9 cellular contexts compared by ENCODE assay signal in the genomic region with DNA sequence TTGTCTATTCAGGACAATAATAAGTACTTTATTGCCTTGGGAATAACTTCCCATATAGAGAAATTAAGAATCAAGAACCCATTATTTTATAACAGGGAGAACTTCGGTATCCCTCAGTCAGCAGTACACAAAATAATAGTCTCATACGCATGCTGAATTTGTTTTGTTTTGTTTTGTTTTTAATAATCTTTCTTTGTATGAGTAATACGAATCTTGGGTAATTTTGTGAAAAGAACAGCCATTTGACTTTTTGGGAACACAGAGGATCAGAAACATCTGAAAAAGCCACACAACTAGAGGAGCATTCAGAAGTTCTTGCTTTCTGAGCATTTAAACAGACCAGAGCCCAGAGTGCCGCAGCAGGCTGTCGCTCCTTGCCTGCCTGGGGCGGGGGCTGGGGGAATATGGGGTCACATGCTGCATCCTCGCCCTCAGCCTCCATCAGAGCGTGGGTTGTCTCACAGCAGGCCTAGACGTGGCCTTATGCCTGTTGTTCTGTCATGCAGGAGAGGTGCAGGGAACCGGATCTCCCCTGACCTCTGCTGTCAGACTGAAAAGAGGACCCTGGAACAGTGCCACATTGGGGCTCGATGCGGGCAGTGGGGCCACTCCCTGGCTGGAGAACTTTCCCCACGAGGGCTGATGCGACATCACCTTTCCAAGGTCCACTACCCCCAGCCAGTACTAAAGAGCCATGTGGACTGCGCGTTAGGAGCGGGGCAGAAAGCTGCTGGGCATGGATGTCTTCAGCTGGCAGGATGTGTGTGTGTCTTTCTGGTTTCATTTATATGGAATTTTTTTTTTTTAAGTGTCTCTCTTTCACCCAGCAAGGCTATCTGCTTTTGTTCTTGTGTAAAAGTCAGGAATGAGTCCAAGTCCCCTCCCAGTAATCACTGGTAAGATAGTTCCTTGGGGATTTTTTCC.
DNase-seq lines count a peak whose midpoint lies in the region; ATAC-seq and TF ChIP-seq lines count a peak whose summit lies in the region.
"Had no signal": no experiment of that assay in that cellular context is flagged by ENCODE, and none has a peak within 500 bp of the region (broad histone marks: within the 10 kb centered on the region; RNA-seq: fewer than 3 reads in every experiment).

No MANE protein-coding gene starts in this region.

- ATAC-seq in HG02759 (IDR thresholded peaks at IDR 0.05; ENCODE audit: unreplicated experiment) (peak; percentile 76), WTC11 (peak; percentile 18), lung (ENCODE audit: insufficient read depth, low FRiP score) (no peak)

- H3K27me3 Mint-ChIP-seq in WTC11 (ENCODE audit: low read depth) = no peaks in the 10 kb centered on the region
- H3K27me3 Mint-ChIP-seq: activated naive CD8-positive, alpha-beta T cell treated with anti-CD3 and anti-CD28 coated beads, Interleukin-2, amount 10 ng/mL, durations not matched to agents 7 days and 5 days had no signal

- H3K4me3 ChIP-seq in lung = no peak overlapping the region

- H3K27me3 ChIP-seq in lung (ENCODE audit: control insufficient read depth, insufficient read depth) = no peaks in the 10 kb centered on the region

- no peak for TF ChIP-seq CTCF in WTC11 (IDR thresholded peaks at IDR 0.05)
- TF ChIP-seq CTCF in lung (IDR thresholded peaks at IDR 0.05; ENCODE audit: control extremely low read depth, extremely low read depth) = no peak

- peak; percentile 43 for DNase-seq in ELR (ENCODE audit: low read depth)
- no peak for DNase-seq in WTC11 (ENCODE audit: low spot score)
- DNase-seq in lung (ENCODE audit: low spot score) = no peak
- DNase-seq in C1 segment of cervical spinal cord (lab: John Stamatoyannopoulos, UW) = no peak
- no peak for DNase-seq in RPMI8226
- DNase-seq in stimulated activated CD4-positive, alpha-beta T cell treated with anti-CD3 and anti-CD28 coated beads, Interleukin-15, amount 100 ng/mL, for 24 hours = no peak
- DNase-seq in OCI-M2 (lab: John Stamatoyannopoulos, UW; ENCODE audit: unreplicated experiment) = no peak
- DNase-seq: activated naive CD8-positive, alpha-beta T cell treated with anti-CD3 and anti-CD28 coated beads, Interleukin-2, amount 10 ng/mL, durations not matched to agents 7 days and 5 days had no signal

- H3K9me3 ChIP-seq in lung (ENCODE audit: control insufficient read depth in 2 of 2, insufficient read depth in 1 of 2, low read length in 1 of 2) = no peaks in the 10 kb centered on the region

- peaks cover 50% of the 10 kb centered on the region for H3K4me1 Mint-ChIP-seq in WTC11

- POLR2A ChIA-PET in WTC11 (lab: Charles Lee) = no interaction called here

- H3K4me3 Mint-ChIP-seq in WTC11 = no peak overlapping the region
- H3K4me3 Mint-ChIP-seq: activated naive CD8-positive, alpha-beta T cell treated with anti-CD3 and anti-CD28 coated beads, Interleukin-2, amount 10 ng/mL, durations not matched to agents 7 days and 5 days had no signal

- H3K36me3 ChIP-seq in lung (ENCODE audit: control insufficient read depth in 2 of 2, insufficient read depth in 2 of 2, low read length in 2 of 2) = peaks cover 4 to 11% of the 10 kb centered on the region in 2 donors

- CTCF ChIA-PET in WTC11 (lab: Charles Lee) = no interaction called here

- peak overlapping the region; percentile 36 to 70 for H3K27ac ChIP-seq in lung (ENCODE audit: low read depth in 1 of 2, low read length in 1 of 2)

- H3K4me1 ChIP-seq in lung (ENCODE audit: control insufficient read depth in 2 of 2, insufficient read depth in 2 of 2, low read length in 2 of 2) = peaks cover 6 to 8% of the 10 kb centered on the region in 2 donors

- peak overlapping the region; percentile 45; the same call in 1 of the 2 replicates for H3K27ac Mint-ChIP-seq in WTC11
- H3K27ac Mint-ChIP-seq: activated naive CD8-positive, alpha-beta T cell treated with anti-CD3 and anti-CD28 coated beads, Interleukin-2, amount 10 ng/mL, durations not matched to agents 7 days and 5 days had no signal

- 77 to 84% methylated on average over 17 of the region's 17 CpGs for WGBS in lung, 2 donors

- H3K36me3 Mint-ChIP-seq in WTC11 = peaks cover 7% of the 10 kb centered on the region; the same call in 1 of the 2 replicates

- H3K9me3 Mint-ChIP-seq in WTC11 = no peaks in the 10 kb centered on the region

TF ChIP-seq in WTC11, 78 proteins besides CTCF, POLR2A, EP300 and RAD21:
- TF ChIP-seq, protein P1, sequence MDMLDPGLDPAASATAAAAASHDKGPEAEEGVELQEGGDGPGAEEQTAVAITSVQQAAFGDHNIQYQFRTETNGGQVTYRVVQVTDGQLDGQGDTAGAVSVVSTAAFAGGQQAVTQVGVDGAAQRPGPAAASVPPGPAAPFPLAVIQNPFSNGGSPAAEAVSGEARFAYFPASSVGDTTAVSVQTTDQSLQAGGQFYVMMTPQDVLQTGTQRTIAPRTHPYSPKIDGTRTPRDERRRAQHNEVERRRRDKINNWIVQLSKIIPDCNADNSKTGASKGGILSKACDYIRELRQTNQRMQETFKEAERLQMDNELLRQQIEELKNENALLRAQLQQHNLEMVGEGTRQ (CRISPR knock-in tag; IDR thresholded peaks at IDR 0.05) = peak; percentile 58
- no peak for TF ChIP-seq TEAD4 (CRISPR knock-in tag; IDR thresholded peaks at IDR 0.05)
